ENCODE assay signal across 18 cellular contexts in the genomic region with DNA sequence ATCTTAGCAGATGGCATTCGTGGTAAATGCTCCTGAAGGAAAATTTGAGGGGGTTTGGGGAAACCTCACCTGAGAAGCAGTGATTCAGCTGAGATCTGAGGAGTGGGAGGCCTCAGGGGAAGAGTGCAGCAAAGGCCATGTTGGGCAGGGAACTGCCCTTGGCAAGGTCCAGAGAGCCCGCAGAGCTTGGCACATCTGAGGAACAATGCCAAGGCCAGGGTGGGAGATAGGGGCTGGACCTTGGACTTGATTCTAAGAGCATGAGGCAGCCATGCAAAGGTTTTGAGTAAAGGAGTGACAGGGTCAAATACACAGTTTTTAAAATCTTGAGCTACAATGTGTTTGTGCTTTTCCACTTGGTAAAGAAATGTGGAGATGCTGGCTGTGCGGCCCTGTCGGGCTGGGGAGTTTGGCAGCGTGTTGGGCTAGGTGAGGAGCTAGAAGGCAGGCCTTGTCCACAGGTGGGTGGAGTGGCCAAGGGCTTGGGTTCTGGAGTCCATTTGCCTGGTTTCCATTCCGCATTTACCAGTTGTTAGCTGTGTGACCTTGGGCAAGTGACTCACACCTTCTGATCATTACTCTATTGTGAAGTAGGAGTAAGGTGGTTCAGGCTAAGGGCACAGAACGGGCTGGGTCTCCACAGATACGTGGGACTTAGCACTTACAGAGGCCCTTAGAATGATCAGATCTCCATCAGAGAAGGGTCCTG. TPM values are rescaled to one million over a fixed set of nuclear protein-coding genes. Genes with fewer than 3 reads are reported as not detected.
DNase-seq lines count a peak whose midpoint lies in the region; ATAC-seq and TF ChIP-seq lines count a peak whose summit lies in the region.
"Had no signal": no experiment of that assay in that cellular context is flagged by ENCODE, and none has a peak within 500 bp of the region (broad histone marks: within the 10 kb centered on the region; RNA-seq: fewer than 3 reads in every experiment).

No MANE protein-coding gene starts in this region.

- no peak overlapping the region for H3K4me3 Mint-ChIP-seq in T-helper 2 cell treated with Interferon-gamma antibody and Interleukin-4, amounts not matched to agents 5 μg/mL and 100 μg/mL, for 36 hours
- H3K4me3 Mint-ChIP-seq in stimulated activated naive CD8-positive, alpha-beta T cell treated with anti-CD3 and anti-CD28 coated beads, Interleukin-15, Interleukin-2, amounts not matched to agents 100 ng/mL and 50 ng/mL, for 24 hours: no peak overlapping the region
- no peak overlapping the region for H3K4me3 Mint-ChIP-seq in stimulated activated naive CD8-positive, alpha-beta T cell treated with anti-CD3 and anti-CD28 coated beads, Interleukin-15, amount 100 ng/mL, for 72 hours
- H3K4me3 Mint-ChIP-seq in endodermal cell: no peak overlapping the region
- H3K4me3 Mint-ChIP-seq: HFFc6 had no signal

- WGBS in endodermal cell (ENCODE audit: insufficient coverage in 1 of 2, insufficient read length in 1 of 2), 2 experiments: 90 to 92% methylated on average over 6 to 8 of the region's 8 CpGs

- H3K27me3 ChIP-seq in endodermal cell (ENCODE audit: control insufficient read depth, insufficient read depth, low read length, poor library complexity, severe bottlenecking): no peaks in the 10 kb centered on the region

- no peak overlapping the region for H3K27ac ChIP-seq in endodermal cell (ENCODE audit: low read depth, low read length)
- H3K27ac ChIP-seq: 22Rv1, C4-2B had no signal

- no peak for DNase-seq in T-helper 2 cell treated with Interferon-gamma antibody and Interleukin-4, amounts not matched to agents 5 μg/mL and 100 μg/mL, for 36 hours (ENCODE audit: low spot score)
- DNase-seq in T-helper 2 cell (no peak), mucosa of descending colon (no peak), germinal center (ENCODE audit: low spot score) (no peak), endodermal cell (no peak)
- DNase-seq in stimulated activated naive CD8-positive, alpha-beta T cell treated with anti-CD3 and anti-CD28 coated beads, Interleukin-15, amount 100 ng/mL, for 72 hours: no peak
- DNase-seq: AML-193, DMS79 treated with DMSO at 0.1 percent for 48 hours, HFFc6, KG1, NCI-H187 treated with DMSO at 0.1 percent for 48 hours, NCI-H2227 treated with DMSO at 0.1 percent for 48 hours, NCI-H510A treated with DMSO at 0.1 percent for 48 hours, NCI-H774 had no signal

- no peaks in the 10 kb centered on the region for H3K9me3 ChIP-seq in mucosa of descending colon
- no peaks in the 10 kb centered on the region for H3K9me3 ChIP-seq in endodermal cell (ENCODE audit: control insufficient read depth, low read length)

- TF ChIP-seq CTCF in mucosa of descending colon (IDR thresholded peaks at IDR 0.05): no peak
- TF ChIP-seq CTCF in endodermal cell (conservative IDR thresholded peaks at IDR 0.05): no peak

- no peaks in the 10 kb centered on the region for H3K27me3 Mint-ChIP-seq in T-helper 2 cell treated with Interferon-gamma antibody and Interleukin-4, amounts not matched to agents 5 μg/mL and 100 μg/mL, for 36 hours (ENCODE audit: low read depth)
- H3K27me3 Mint-ChIP-seq in stimulated activated naive CD8-positive, alpha-beta T cell treated with anti-CD3 and anti-CD28 coated beads, Interleukin-15, Interleukin-2, amounts not matched to agents 100 ng/mL and 50 ng/mL, for 24 hours: no peaks in the 10 kb centered on the region
- no peaks in the 10 kb centered on the region for H3K27me3 Mint-ChIP-seq in stimulated activated naive CD8-positive, alpha-beta T cell treated with anti-CD3 and anti-CD28 coated beads, Interleukin-15, amount 100 ng/mL, for 72 hours
- H3K27me3 Mint-ChIP-seq in endodermal cell (ENCODE audit: insufficient read depth): no peaks in the 10 kb centered on the region

- H3K36me3 Mint-ChIP-seq in T-helper 2 cell treated with Interferon-gamma antibody and Interleukin-4, amounts not matched to agents 5 μg/mL and 100 μg/mL, for 36 hours (ENCODE audit: low read depth): peaks cover 25% of the 10 kb centered on the region
- peaks cover 21% of the 10 kb centered on the region for H3K36me3 Mint-ChIP-seq in stimulated activated naive CD8-positive, alpha-beta T cell treated with anti-CD3 and anti-CD28 coated beads, Interleukin-15, Interleukin-2, amounts not matched to agents 100 ng/mL and 50 ng/mL, for 24 hours (ENCODE audit: low read depth)
- H3K36me3 Mint-ChIP-seq in endodermal cell (ENCODE audit: low read depth): peaks cover 51% of the 10 kb centered on the region

- H3K9me3 Mint-ChIP-seq in T-helper 2 cell treated with Interferon-gamma antibody and Interleukin-4, amounts not matched to agents 5 μg/mL and 100 μg/mL, for 36 hours: no peaks in the 10 kb centered on the region
- no peaks in the 10 kb centered on the region for H3K9me3 Mint-ChIP-seq in stimulated activated naive CD8-positive, alpha-beta T cell treated with anti-CD3 and anti-CD28 coated beads, Interleukin-15, Interleukin-2, amounts not matched to agents 100 ng/mL and 50 ng/mL, for 24 hours
- no peaks in the 10 kb centered on the region for H3K9me3 Mint-ChIP-seq in stimulated activated naive CD8-positive, alpha-beta T cell treated with anti-CD3 and anti-CD28 coated beads, Interleukin-15, amount 100 ng/mL, for 72 hours
- H3K9me3 Mint-ChIP-seq in endodermal cell: no peaks in the 10 kb centered on the region
- H3K9me3 Mint-ChIP-seq: HFFc6 had no signal

- peaks cover 6% of the 10 kb centered on the region for H3K4me1 ChIP-seq in mucosa of descending colon (ENCODE audit: low read depth)
- H3K4me1 ChIP-seq in endodermal cell (ENCODE audit: control insufficient read depth, insufficient read depth, low read length): peaks cover 6% of the 10 kb centered on the region

- H3K4me1 Mint-ChIP-seq in T-helper 2 cell treated with Interferon-gamma antibody and Interleukin-4, amounts not matched to agents 5 μg/mL and 100 μg/mL, for 36 hours (ENCODE audit: low read depth): peaks cover 7% of the 10 kb centered on the region
- H3K4me1 Mint-ChIP-seq in stimulated activated naive CD8-positive, alpha-beta T cell treated with anti-CD3 and anti-CD28 coated beads, Interleukin-15, Interleukin-2, amounts not matched to agents 100 ng/mL and 50 ng/mL, for 24 hours (ENCODE audit: low read depth): peaks cover 19% of the 10 kb centered on the region
- peaks cover 20% of the 10 kb centered on the region for H3K4me1 Mint-ChIP-seq in stimulated activated naive CD8-positive, alpha-beta T cell treated with anti-CD3 and anti-CD28 coated beads, Interleukin-15, amount 100 ng/mL, for 72 hours
- peaks cover 6% of the 10 kb centered on the region for H3K4me1 Mint-ChIP-seq in endodermal cell

- peak overlapping the region; percentile 31 for H3K27ac Mint-ChIP-seq in T-helper 2 cell treated with Interferon-gamma antibody and Interleukin-4, amounts not matched to agents 5 μg/mL and 100 μg/mL, for 36 hours
- H3K27ac Mint-ChIP-seq in stimulated activated naive CD8-positive, alpha-beta T cell treated with anti-CD3 and anti-CD28 coated beads, Interleukin-15, Interleukin-2, amounts not matched to agents 100 ng/mL and 50 ng/mL, for 24 hours: peak overlapping the region; percentile 42
- H3K27ac Mint-ChIP-seq in stimulated activated naive CD8-positive, alpha-beta T cell treated with anti-CD3 and anti-CD28 coated beads, Interleukin-15, amount 100 ng/mL, for 72 hours: peak overlapping the region in 1 of 2 donors; percentile 81
- H3K27ac Mint-ChIP-seq in endodermal cell: no peak overlapping the region
- H3K27ac Mint-ChIP-seq: HFFc6 had no signal

- peaks cover 3% of the 10 kb centered on the region for H3K36me3 ChIP-seq in mucosa of descending colon (ENCODE audit: low read depth)
- peaks cover 56% of the 10 kb centered on the region for H3K36me3 ChIP-seq in endodermal cell (ENCODE audit: control insufficient read depth, insufficient read depth, low read length)

- intact Hi-C loops in mucosa of descending colon (cut with DNase I, micrococcal nuclease): no loop called here

- no peak for ATAC-seq in stimulated activated naive CD8-positive, alpha-beta T cell treated with anti-CD3 and anti-CD28 coated beads, Interleukin-15, amount 100 ng/mL, for 72 hours
- ATAC-seq in mucosa of descending colon (peak; percentile 65), HG03432 (IDR thresholded peaks at IDR 0.05; ENCODE audit: unreplicated experiment) (no peak)

- no peak overlapping the region for H3K9ac ChIP-seq in endodermal cell (ENCODE audit: extremely low read depth, low read length, poor library complexity, severe bottlenecking)

- H3K4me3 ChIP-seq in mucosa of descending colon: no peak overlapping the region
- no peak overlapping the region for H3K4me3 ChIP-seq in endodermal cell (ENCODE audit: low read length)

RNA-seq across cellular contexts. Expression of a gene that starts 6.1 kb away (rescaled TPM):
- total RNA-seq in mucosa of descending colon (10 to 100 TPM; 20.6 to 30.6 (median 25.9) TPM), endodermal cell (10 to 100 TPM; 30.2 to 34.3 TPM)
- 30.9 TPM for polyA plus RNA-seq in endodermal cell (2013, experiment 1 of 2)
- polyA plus RNA-seq in endodermal cell (2013, experiment 2 of 2): 27.1 TPM

RNA-seq across cellular contexts. Expression of a gene that starts 21.4 kb away (rescaled TPM):
- total RNA-seq in mucosa of descending colon (10 to 100 TPM; 54.7 to 71.3 (median 68.8) TPM), endodermal cell (10 to 100 TPM; 33.0 to 33.8 TPM)
- 23.8 TPM for polyA plus RNA-seq in endodermal cell (2013, experiment 1 of 2)
- polyA plus RNA-seq in endodermal cell (2013, experiment 2 of 2): 22.5 TPM

RNA-seq across cellular contexts. Expression of a gene that starts 25.2 kb away (rescaled TPM):
- 10 to 100 TPM; 30.2 to 56.1 (median 37.9) TPM for total RNA-seq in mucosa of descending colon
- total RNA-seq in endodermal cell: 10 to 100 TPM; 15.5 to 15.7 TPM
- 13.1 TPM for polyA plus RNA-seq in endodermal cell (2013, experiment 1 of 2)
- polyA plus RNA-seq in endodermal cell (2013, experiment 2 of 2): 11.5 TPM

RNA-seq across cellular contexts. Expression of a gene that starts 36.5 kb away (rescaled TPM):
- total RNA-seq in mucosa of descending colon (10 to 100 TPM; 31.6 to 35.5 (median 31.7) TPM), endodermal cell (10 to 100 TPM; 66.9 to 86.5 TPM)
- 39.4 TPM for polyA plus RNA-seq in endodermal cell (2013, experiment 1 of 2)
- polyA plus RNA-seq in endodermal cell (2013, experiment 2 of 2): 25.4 TPM
